1 cellular context compared by ENCODE assay signal in genomic region chr6:118860880-118861279, GRCh38.
TF ChIP-seq lines count a peak whose summit lies in the region.

No MANE protein-coding gene starts in this region.

TF ChIP-seq in H1, 55 proteins besides CTCF, POLR2A, EP300 and RAD21:
- TF ChIP-seq GABPA (IDR thresholded peaks at IDR 0.05; ENCODE audit: borderline replicate concordance, insufficient read depth, low read length) = no peak
- TF ChIP-seq POU5F1 (IDR thresholded peaks at IDR 0.05; ENCODE audit: low read depth, low read length) = no peak
- no peak for TF ChIP-seq JUND (IDR thresholded peaks at IDR 0.05; ENCODE audit: low read length)
- TF ChIP-seq NANOG (IDR thresholded peaks at IDR 0.05; ENCODE audit: insufficient read depth, low read depth, low read length, poor library complexity, severe bottlenecking) = no peak
- no peak for TF ChIP-seq MAFK (IDR thresholded peaks at IDR 0.05; ENCODE audit: low read depth, low read length)
- no peak for TF ChIP-seq USF2 (IDR thresholded peaks at IDR 0.05; ENCODE audit: low read length)
- TF ChIP-seq KDM5A (IDR thresholded peaks at IDR 0.05; ENCODE audit: low read length) = no peak
- TF ChIP-seq HDAC2 (IDR thresholded peaks at IDR 0.05; ENCODE audit: borderline replicate concordance in 1 of 2, low read depth in 2 of 2, low read length in 2 of 2) = no peak
- no peak for TF ChIP-seq TBP (IDR thresholded peaks at IDR 0.05; ENCODE audit: low read depth, low read length)
- no peak for TF ChIP-seq SP2 (IDR thresholded peaks at IDR 0.05; ENCODE audit: low read length)
- TF ChIP-seq ATF3 (IDR thresholded peaks at IDR 0.05; ENCODE audit: insufficient read depth, low read depth, low read length) = no peak
- no peak for TF ChIP-seq KDM1A (IDR thresholded peaks at IDR 0.05; ENCODE audit: borderline replicate concordance, low read length)
- no peak for TF ChIP-seq SP4 (IDR thresholded peaks at IDR 0.05; ENCODE audit: low read length)
- TF ChIP-seq RXRA (IDR thresholded peaks at IDR 0.05; ENCODE audit: insufficient read depth, low read depth, low read length) = no peak
- TF ChIP-seq CBX8 (IDR thresholded peaks at IDR 0.05; ENCODE audit: borderline replicate concordance, low read depth, low read length) = no peak
- TF ChIP-seq POLR2AphosphoS5 (IDR thresholded peaks at IDR 0.05; ENCODE audit: low read depth, low read length) = no peak
- TF ChIP-seq TCF12 (IDR thresholded peaks at IDR 0.05; ENCODE audit: low read depth, low read length) = no peak
- TF ChIP-seq SUZ12 (IDR thresholded peaks at IDR 0.05; ENCODE audit: low read length) = no peak
